ENCODE assay signal across 1 cellular context in genomic region chr2:142805244-142805643, GRCh38.
TF ChIP-seq lines count a peak whose summit lies in the region.

No MANE protein-coding gene starts in this region.

TF ChIP-seq in A549, 52 proteins besides CTCF, POLR2A, EP300 and RAD21 (continued from another document):
- no peak for TF ChIP-seq RNF2 (IDR thresholded peaks at IDR 0.05; ENCODE audit: borderline replicate concordance, low read depth)
- TF ChIP-seq PHF8 (IDR thresholded peaks at IDR 0.05; ENCODE audit: borderline replicate concordance, low read depth): no peak
TF ChIP-seq in A549: peak in this region for 0.
